1 cellular context compared by ENCODE assay signal in genomic region chr11:47060807-47061206, GRCh38.
A peak's percentile ranks its signal among the peaks of the same experiment; 100 is the strongest.
TF ChIP-seq lines count a peak whose summit lies in the region.

No MANE protein-coding gene starts in this region.

TF ChIP-seq in H1, 55 proteins besides CTCF, POLR2A, EP300 and RAD21 (continued from another document):
- TF ChIP-seq, protein P1, sequence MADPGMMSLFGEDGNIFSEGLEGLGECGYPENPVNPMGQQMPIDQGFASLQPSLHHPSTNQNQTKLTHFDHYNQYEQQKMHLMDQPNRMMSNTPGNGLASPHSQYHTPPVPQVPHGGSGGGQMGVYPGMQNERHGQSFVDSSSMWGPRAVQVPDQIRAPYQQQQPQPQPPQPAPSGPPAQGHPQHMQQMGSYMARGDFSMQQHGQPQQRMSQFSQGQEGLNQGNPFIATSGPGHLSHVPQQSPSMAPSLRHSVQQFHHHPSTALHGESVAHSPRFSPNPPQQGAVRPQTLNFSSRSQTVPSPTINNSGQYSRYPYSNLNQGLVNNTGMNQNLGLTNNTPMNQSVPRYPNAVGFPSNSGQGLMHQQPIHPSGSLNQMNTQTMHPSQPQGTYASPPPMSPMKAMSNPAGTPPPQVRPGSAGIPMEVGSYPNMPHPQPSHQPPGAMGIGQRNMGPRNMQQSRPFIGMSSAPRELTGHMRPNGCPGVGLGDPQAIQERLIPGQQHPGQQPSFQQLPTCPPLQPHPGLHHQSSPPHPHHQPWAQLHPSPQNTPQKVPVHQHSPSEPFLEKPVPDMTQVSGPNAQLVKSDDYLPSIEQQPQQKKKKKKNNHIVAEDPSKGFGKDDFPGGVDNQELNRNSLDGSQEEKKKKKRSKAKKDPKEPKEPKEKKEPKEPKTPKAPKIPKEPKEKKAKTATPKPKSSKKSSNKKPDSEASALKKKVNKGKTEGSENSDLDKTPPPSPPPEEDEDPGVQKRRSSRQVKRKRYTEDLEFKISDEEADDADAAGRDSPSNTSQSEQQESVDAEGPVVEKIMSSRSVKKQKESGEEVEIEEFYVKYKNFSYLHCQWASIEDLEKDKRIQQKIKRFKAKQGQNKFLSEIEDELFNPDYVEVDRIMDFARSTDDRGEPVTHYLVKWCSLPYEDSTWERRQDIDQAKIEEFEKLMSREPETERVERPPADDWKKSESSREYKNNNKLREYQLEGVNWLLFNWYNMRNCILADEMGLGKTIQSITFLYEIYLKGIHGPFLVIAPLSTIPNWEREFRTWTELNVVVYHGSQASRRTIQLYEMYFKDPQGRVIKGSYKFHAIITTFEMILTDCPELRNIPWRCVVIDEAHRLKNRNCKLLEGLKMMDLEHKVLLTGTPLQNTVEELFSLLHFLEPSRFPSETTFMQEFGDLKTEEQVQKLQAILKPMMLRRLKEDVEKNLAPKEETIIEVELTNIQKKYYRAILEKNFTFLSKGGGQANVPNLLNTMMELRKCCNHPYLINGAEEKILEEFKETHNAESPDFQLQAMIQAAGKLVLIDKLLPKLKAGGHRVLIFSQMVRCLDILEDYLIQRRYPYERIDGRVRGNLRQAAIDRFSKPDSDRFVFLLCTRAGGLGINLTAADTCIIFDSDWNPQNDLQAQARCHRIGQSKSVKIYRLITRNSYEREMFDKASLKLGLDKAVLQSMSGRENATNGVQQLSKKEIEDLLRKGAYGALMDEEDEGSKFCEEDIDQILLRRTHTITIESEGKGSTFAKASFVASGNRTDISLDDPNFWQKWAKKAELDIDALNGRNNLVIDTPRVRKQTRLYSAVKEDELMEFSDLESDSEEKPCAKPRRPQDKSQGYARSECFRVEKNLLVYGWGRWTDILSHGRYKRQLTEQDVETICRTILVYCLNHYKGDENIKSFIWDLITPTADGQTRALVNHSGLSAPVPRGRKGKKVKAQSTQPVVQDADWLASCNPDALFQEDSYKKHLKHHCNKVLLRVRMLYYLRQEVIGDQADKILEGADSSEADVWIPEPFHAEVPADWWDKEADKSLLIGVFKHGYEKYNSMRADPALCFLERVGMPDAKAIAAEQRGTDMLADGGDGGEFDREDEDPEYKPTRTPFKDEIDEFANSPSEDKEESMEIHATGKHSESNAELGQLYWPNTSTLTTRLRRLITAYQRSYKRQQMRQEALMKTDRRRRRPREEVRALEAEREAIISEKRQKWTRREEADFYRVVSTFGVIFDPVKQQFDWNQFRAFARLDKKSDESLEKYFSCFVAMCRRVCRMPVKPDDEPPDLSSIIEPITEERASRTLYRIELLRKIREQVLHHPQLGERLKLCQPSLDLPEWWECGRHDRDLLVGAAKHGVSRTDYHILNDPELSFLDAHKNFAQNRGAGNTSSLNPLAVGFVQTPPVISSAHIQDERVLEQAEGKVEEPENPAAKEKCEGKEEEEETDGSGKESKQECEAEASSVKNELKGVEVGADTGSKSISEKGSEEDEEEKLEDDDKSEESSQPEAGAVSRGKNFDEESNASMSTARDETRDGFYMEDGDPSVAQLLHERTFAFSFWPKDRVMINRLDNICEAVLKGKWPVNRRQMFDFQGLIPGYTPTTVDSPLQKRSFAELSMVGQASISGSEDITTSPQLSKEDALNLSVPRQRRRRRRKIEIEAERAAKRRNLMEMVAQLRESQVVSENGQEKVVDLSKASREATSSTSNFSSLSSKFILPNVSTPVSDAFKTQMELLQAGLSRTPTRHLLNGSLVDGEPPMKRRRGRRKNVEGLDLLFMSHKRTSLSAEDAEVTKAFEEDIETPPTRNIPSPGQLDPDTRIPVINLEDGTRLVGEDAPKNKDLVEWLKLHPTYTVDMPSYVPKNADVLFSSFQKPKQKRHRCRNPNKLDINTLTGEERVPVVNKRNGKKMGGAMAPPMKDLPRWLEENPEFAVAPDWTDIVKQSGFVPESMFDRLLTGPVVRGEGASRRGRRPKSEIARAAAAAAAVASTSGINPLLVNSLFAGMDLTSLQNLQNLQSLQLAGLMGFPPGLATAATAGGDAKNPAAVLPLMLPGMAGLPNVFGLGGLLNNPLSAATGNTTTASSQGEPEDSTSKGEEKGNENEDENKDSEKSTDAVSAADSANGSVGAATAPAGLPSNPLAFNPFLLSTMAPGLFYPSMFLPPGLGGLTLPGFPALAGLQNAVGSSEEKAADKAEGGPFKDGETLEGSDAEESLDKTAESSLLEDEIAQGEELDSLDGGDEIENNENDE (IDR thresholded peaks at IDR 0.05; ENCODE audit: insufficient replicate concordance, low read length): no peak
- peak; percentile 75; the same call in 1 of the 2 replicates for TF ChIP-seq MAFK (IDR thresholded peaks at IDR 0.05; ENCODE audit: low read depth, low read length)
- TF ChIP-seq SAP30 (IDR thresholded peaks at IDR 0.05; ENCODE audit: insufficient read depth, insufficient replicate concordance, low read length): no peak
